17 cellular contexts compared by ENCODE assay signal in the genomic region with DNA sequence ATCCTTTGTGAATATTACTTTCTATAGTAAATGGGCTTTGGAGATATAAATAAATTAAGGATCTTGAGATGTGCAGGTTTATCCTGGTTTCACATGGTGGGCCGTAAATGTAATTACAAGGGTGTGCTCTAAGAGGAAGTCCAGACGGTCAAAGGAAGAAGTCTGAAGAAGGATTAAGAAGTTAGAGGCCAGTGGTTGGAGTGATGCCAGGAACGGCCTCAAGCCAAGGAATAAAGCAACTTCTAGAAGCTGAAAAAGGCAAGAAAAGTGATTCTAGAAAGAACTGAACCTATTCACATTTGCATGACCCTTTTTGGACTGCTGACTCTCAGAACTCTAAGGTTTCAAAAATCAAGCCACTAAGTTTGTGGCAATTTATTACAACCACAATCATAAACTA.
A peak's percentile ranks its signal among the peaks of the same experiment; 100 is the strongest.
DNase-seq lines count a peak whose midpoint lies in the region; ATAC-seq and TF ChIP-seq lines count a peak whose summit lies in the region.
"Had no signal": no experiment of that assay in that cellular context is flagged by ENCODE, and none has a peak within 500 bp of the region (broad histone marks: within the 10 kb centered on the region; RNA-seq: fewer than 3 reads in every experiment).

No MANE protein-coding gene starts in this region.

- in situ Hi-C loops in KBM-7 (cut with MboI; ENCODE audit: low pct_unique_long_range_greater_than_20kb, low sequenced_read_pairs): no loop called here

- H3K4me3 ChIP-seq in choroid plexus epithelial cell (ENCODE audit: low read depth, low read length) (no peak overlapping the region), WERI-Rb-1 (ENCODE audit: low read depth, low read length) (no peak overlapping the region)

- no peaks in the 10 kb centered on the region for H3K9me3 ChIP-seq in WERI-Rb-1 (ENCODE audit: severe bottlenecking)

- H3K27me3 ChIP-seq in WERI-Rb-1 (ENCODE audit: insufficient read depth, low read depth, severe bottlenecking): no peaks in the 10 kb centered on the region

- H3K27ac ChIP-seq in WERI-Rb-1: no peak overlapping the region

- ATAC-seq in GM19395 (IDR thresholded peaks at IDR 0.05; ENCODE audit: unreplicated experiment): no peak
- ATAC-seq: PC-3 had no signal

- DNase-seq in KBM-7: peak; percentile 23
- DNase-seq in OCI-M1 (lab: John Stamatoyannopoulos, UW): peak; percentile 44
- peak; percentile 18 for DNase-seq in choroid plexus epithelial cell (ENCODE audit: low read depth)
- DNase-seq in midbrain (lab: John Stamatoyannopoulos, UW): peak; percentile 9
- DNase-seq in WERI-Rb-1: no peak
- no peak for DNase-seq in NCI-H510A treated with DMSO at 0.1 percent for 48 hours (lab: John Stamatoyannopoulos, UW)
- DNase-seq: GF-D8; HFFc6; Karpas-422; MM.1S; NCI-H1105; NCI-H1694; NCI-H2227 treated with DMSO at 0.1 percent for 48 hours; NCI-H524 treated with DMSO at 0.1 percent for 48 hours; NK-92 treated with Interleukin-12 subunit alpha and Interleukin-12 subunit beta, amount 100 ng/mL, for 24 hours; PC-3 had no signal

- H3K36me3 ChIP-seq in WERI-Rb-1: no peaks in the 10 kb centered on the region

- no peak for TF ChIP-seq CTCF in choroid plexus epithelial cell (conservative IDR thresholded peaks at IDR 0.05; ENCODE audit: low read depth, low read length)
- TF ChIP-seq CTCF in WERI-Rb-1 (IDR thresholded peaks at IDR 0.05; ENCODE audit: low read depth, low read length): no peak

Comparison
In these comparisons a context has a peak if more than half of its experiments do, and no peak if none do; other contexts are left out.
1. DNase-seq: peak in KBM-7 (single experiment), OCI-M1 (single experiment), choroid plexus epithelial cell (single experiment) and midbrain (single experiment); none in WERI-Rb-1 (single experiment) and NCI-H510A treated with DMSO at 0.1 percent for 48 hours (single experiment).